ENCODE assay signal across 9 cellular contexts in genomic region chr6:6131492-6132109, GRCh38.
DNase-seq lines count a peak whose midpoint lies in the region; FAIRE-seq and TF ChIP-seq lines count a peak whose summit lies in the region.
"Had no signal": no experiment of that assay in that cellular context is flagged by ENCODE, and none has a peak within 500 bp of the region (broad histone marks: within the 10 kb centered on the region; RNA-seq: fewer than 3 reads in every experiment).

No MANE protein-coding gene starts in this region.

- DNase-seq in CD1c-positive myeloid dendritic cell (ENCODE audit: extremely low spot score), result peak; percentile 57
- DNase-seq in GM12891 (ENCODE audit: insufficient read length, low spot score), result peak; percentile 10
- DNase-seq in RWPE1 (ENCODE audit: low spot score), result no peak
- peak in 2 of 3 donors; percentile 6 to 30 for DNase-seq in immature natural killer cell
- no peak for DNase-seq in GOT3 (lab: John Stamatoyannopoulos, UW)
- DNase-seq in occipital lobe (lab: John Stamatoyannopoulos, UW), result no peak
- no peak for DNase-seq in HK-2 (ENCODE audit: unreplicated experiment)
- no peak for DNase-seq in epidermal melanocyte (ENCODE audit: insufficient read length, low spot score)
- DNase-seq: activated CD4-positive, CD25-positive, alpha-beta regulatory T cell treated with anti-CD3 and anti-CD28 coated beads, Interleukin-2, amount 50 U/mL, for 72 hours had no signal

- TF ChIP-seq CTCF in RWPE1 (conservative IDR thresholded peaks at IDR 0.05; ENCODE audit: low read depth), result peak; percentile 16

- no peaks in the 10 kb centered on the region for H3K36me3 Mint-ChIP-seq in immature natural killer cell

- POLR2A ChIA-PET in RWPE1 (lab: Yijun Ruan, JAX; ENCODE audit: low non-redundant PET), result no interaction called here

- TF ChIP-seq POLR2A in GM12891 (IDR thresholded peaks at IDR 0.05; ENCODE audit: low read depth, low read length), result no peak

- H3K4me1 Mint-ChIP-seq in immature natural killer cell, result no peaks in the 10 kb centered on the region

- H3K4me3 Mint-ChIP-seq in immature natural killer cell, result no peak overlapping the region

- H3K9me3 Mint-ChIP-seq in immature natural killer cell, result peaks cover 0 to 5% (median 0%) of the 10 kb centered on the region in 6 donors

- FAIRE-seq in GM12891 (lab: Jason Lieb, UNC), result no peak

- no peak overlapping the region for H3K27ac ChIP-seq in RWPE1

- H3K27ac Mint-ChIP-seq in immature natural killer cell, result no peak overlapping the region

- CTCF ChIA-PET in RWPE1 (lab: Yijun Ruan, JAX), result interaction anchor here (0.6 to 1.4 kb wide), 6 partner anchors 10 to 1963 kb away, joined by 3 to 7 read pairs (median 3); no protein-coding TSS in a partner anchor

- peaks cover 0 to 3% (median 2%) of the 10 kb centered on the region in 3 donors for H3K27me3 Mint-ChIP-seq in immature natural killer cell (ENCODE audit: low read depth in 3 of 3)

TF ChIP-seq in GM12891, 5 proteins besides CTCF, POLR2A, EP300 and RAD21:
- TF ChIP-seq POU2F2 (IDR thresholded peaks at IDR 0.05; ENCODE audit: low read depth, low read length) (no peak), SPI1 (IDR thresholded peaks at IDR 0.05; ENCODE audit: low read depth, low read length) (no peak), PAX5 (IDR thresholded peaks at IDR 0.05; ENCODE audit: insufficient read depth, low read length, severe bottlenecking) (no peak), TAF1 (IDR thresholded peaks at IDR 0.05; ENCODE audit: low read depth, low read length) (no peak), POLR2AphosphoS5 (IDR thresholded peaks at IDR 0.05; ENCODE audit: low read depth, low read length) (no peak)

Comparison
In these comparisons a context has a peak if more than half of its experiments do, and no peak if none do; other contexts are left out.
1. DNase-seq: peak in CD1c-positive myeloid dendritic cell (single experiment), GM12891 (single experiment) and immature natural killer cell (2 of 3); none in RWPE1 (single experiment), GOT3 (single experiment), occipital lobe (single experiment), HK-2 (single experiment) and epidermal melanocyte (single experiment).